In genomic region chr4:15002659-15003440, GRCh38 we compare ENCODE assay signal across 8 cellular contexts. TPM values are rescaled to one million over a fixed set of nuclear protein-coding genes. Genes with fewer than 3 reads are reported as not detected.
A peak's percentile ranks its signal among the peaks of the same experiment; 100 is the strongest.
DNase-seq lines count a peak whose midpoint lies in the region; ATAC-seq lines count a peak whose summit lies in the region.

No MANE protein-coding gene starts in this region.

- DNase-seq in NCI-H2029 (lab: John Stamatoyannopoulos, UW) (peak; percentile 31), NCI-H2029 treated with DMSO at 0.1 percent for 48 hours (lab: John Stamatoyannopoulos, UW) (no peak), NCI-H345 (lab: John Stamatoyannopoulos, UW) (peak; percentile 61), cerebellum (ENCODE audit: low spot score) (peak; percentile 65), kidney tubule cell (ENCODE audit: low spot score) (peak; percentile 94)
- peak; percentile 49 to 52 for DNase-seq in activated CD4-positive, alpha-beta T cell treated with anti-CD3 and anti-CD28 coated beads for 24 hours (ENCODE audit: low read depth in 2 of 2)
- peak; percentile 33 to 66 (median 49) for DNase-seq in stimulated activated CD4-positive, alpha-beta T cell treated with anti-CD3 and anti-CD28 coated beads, Interleukin-1b, Interleukin-23, amount 100 ng/mL, for 24 hours (ENCODE audit: low read depth in 4 of 4, low spot score in 1 of 4)

- peak; percentile 14 for ATAC-seq in HG02970 (IDR thresholded peaks at IDR 0.05; ENCODE audit: low FRiP score, unreplicated experiment)

RNA-seq across cellular contexts. Expression of gene CPEB2, which starts 0.6 kb away (rescaled TPM):
- 24.3 TPM for total RNA-seq in cerebellum
